Comparison of ENCODE assay signal across 8 cellular contexts in genomic region chr7:30162622-30163124, GRCh38. TPM values are rescaled to one million over a fixed set of nuclear protein-coding genes. Genes with fewer than 3 reads are reported as not detected.
DNase-seq lines count a peak whose midpoint lies in the region; ATAC-seq, FAIRE-seq and TF ChIP-seq lines count a peak whose summit lies in the region.

No MANE protein-coding gene starts in this region.

- H3K4me3 ChIP-seq in GM12865 (ENCODE audit: low read depth, low read length) (no peak overlapping the region), fibroblast of mammary gland (ENCODE audit: control insufficient read depth, low read depth, low read length) (no peak overlapping the region), kidney (ENCODE audit: low read length in 2 of 2) (no peak overlapping the region)

- intact Hi-C loops in kidney (cut with DNase I), result no loop called here

- peak; percentile 33 for ATAC-seq in HG03378 (IDR thresholded peaks at IDR 0.05; ENCODE audit: unreplicated experiment)
- peak in 1 of 2 donors; percentile 13 for ATAC-seq in stimulated activated naive B cell treated with anti-CD40 and anti-IgM and Interleukin-4, amounts not matched to agents 10 μg/mL and 1 μg/mL and 100 μg/mL, for 72 hours (replicated peaks)

- POLR2A ChIA-PET in RWPE1 (lab: Yijun Ruan, JAX; ENCODE audit: low non-redundant PET), result no interaction called here

- H3K27ac Mint-ChIP-seq in stimulated activated naive B cell treated with anti-CD40 and anti-IgM and Interleukin-4, amounts not matched to agents 10 μg/mL and 1 μg/mL and 100 μg/mL, for 72 hours, result peak overlapping the region; percentile 62
- H3K27ac Mint-ChIP-seq in mesothelial cell of epicardium, result no peak overlapping the region

- no peak overlapping the region; the same call in 1 of the 2 replicates for H3K27ac ChIP-seq in RWPE1
- H3K27ac ChIP-seq in kidney (ENCODE audit: low read depth in 2 of 2, low read length in 2 of 2), result peak overlapping the region in 1 of 2 donors; percentile 48

- no peak for TF ChIP-seq CTCF in GM12865 (IDR thresholded peaks at IDR 0.05; ENCODE audit: insufficient read depth, low read depth, low read length, missing control alignments)
- no peak for TF ChIP-seq CTCF in RWPE1 (conservative IDR thresholded peaks at IDR 0.05; ENCODE audit: low read depth)
- TF ChIP-seq CTCF in fibroblast of mammary gland (conservative IDR thresholded peaks at IDR 0.05; ENCODE audit: control insufficient read depth, insufficient read depth, low read depth, low read length), result no peak
- TF ChIP-seq CTCF in mesothelial cell of epicardium (IDR thresholded peaks at IDR 0.05; ENCODE audit: unreplicated experiment), result no peak
- no peak for TF ChIP-seq CTCF in kidney (IDR thresholded peaks at IDR 0.05; ENCODE audit: borderline replicate concordance, extremely low read depth, insufficient read depth)

- FAIRE-seq in kidney (lab: Jason Lieb, UNC), result no peak

- H3K9me3 Mint-ChIP-seq in stimulated activated naive B cell treated with anti-CD40 and anti-IgM and Interleukin-4, amounts not matched to agents 10 μg/mL and 1 μg/mL and 100 μg/mL, for 72 hours, result no peaks in the 10 kb centered on the region
- no peaks in the 10 kb centered on the region for H3K9me3 Mint-ChIP-seq in mesothelial cell of epicardium

- CTCF ChIA-PET in RWPE1 (lab: Yijun Ruan, JAX), result interaction anchor here (0.7 to 2.4 kb wide), 2 partner anchors 16 to 113 kb away, joined by 4 to 7 read pairs; no protein-coding TSS in a partner anchor

- H3K9ac ChIP-seq in kidney (ENCODE audit: low read length in 2 of 2), result peak overlapping the region in 1 of 2 donors; percentile 6

- peaks cover 0 to 5% of the 10 kb centered on the region in 2 donors for H3K27me3 Mint-ChIP-seq in stimulated activated naive B cell treated with anti-CD40 and anti-IgM and Interleukin-4, amounts not matched to agents 10 μg/mL and 1 μg/mL and 100 μg/mL, for 72 hours
- peaks cover 1% of the 10 kb centered on the region for H3K27me3 Mint-ChIP-seq in mesothelial cell of epicardium (ENCODE audit: low read depth)

- H3K4me1 ChIP-seq in kidney (ENCODE audit: control insufficient read depth in 1 of 2, insufficient read depth in 1 of 2, low read depth in 1 of 2, low read length in 2 of 2), result peaks cover 25 to 39% of the 10 kb centered on the region in 2 donors

- H3K9me3 ChIP-seq in kidney (ENCODE audit: control insufficient read depth in 1 of 2, low read length in 2 of 2), result no peaks in the 10 kb centered on the region

- DNase-seq in GM12865 (ENCODE audit: low read depth) (peak; percentile 11), RWPE1 (ENCODE audit: low spot score) (peak; percentile 82), fibroblast of mammary gland (ENCODE audit: low read depth) (peak; percentile 77), mesothelial cell of epicardium (ENCODE audit: low spot score in 2 of 2, unreplicated experiment in 2 of 2) (no peak), kidney (no peak), CD1c-positive myeloid dendritic cell (ENCODE audit: extremely low spot score) (no peak)
- no peak for DNase-seq in stimulated activated naive B cell treated with anti-CD40 and anti-IgM and Interleukin-4, amounts not matched to agents 10 μg/mL and 1 μg/mL and 100 μg/mL, for 72 hours

- peaks cover 0 to 2% of the 10 kb centered on the region in 2 donors for H3K36me3 ChIP-seq in kidney (ENCODE audit: control insufficient read depth in 1 of 2, insufficient read depth in 2 of 2, low read length in 2 of 2)

- H3K4me1 Mint-ChIP-seq in stimulated activated naive B cell treated with anti-CD40 and anti-IgM and Interleukin-4, amounts not matched to agents 10 μg/mL and 1 μg/mL and 100 μg/mL, for 72 hours, result peaks cover 42 to 55% of the 10 kb centered on the region in 2 donors
- H3K4me1 Mint-ChIP-seq in mesothelial cell of epicardium, result peaks cover 37% of the 10 kb centered on the region

- H3K36me3 Mint-ChIP-seq in stimulated activated naive B cell treated with anti-CD40 and anti-IgM and Interleukin-4, amounts not matched to agents 10 μg/mL and 1 μg/mL and 100 μg/mL, for 72 hours, result no peaks in the 10 kb centered on the region
- H3K36me3 Mint-ChIP-seq in mesothelial cell of epicardium, result no peaks in the 10 kb centered on the region

- H3K4me3 Mint-ChIP-seq in stimulated activated naive B cell treated with anti-CD40 and anti-IgM and Interleukin-4, amounts not matched to agents 10 μg/mL and 1 μg/mL and 100 μg/mL, for 72 hours, result peak overlapping the region; percentile 70 to 79
- no peak overlapping the region for H3K4me3 Mint-ChIP-seq in mesothelial cell of epicardium

RNA-seq across cellular contexts. Expression of gene MTURN, which starts 27.9 kb away (rescaled TPM):
- 20.5 to 24.5 TPM (median 24.2 TPM) in 3 replicates for total RNA-seq in mesothelial cell of epicardium
- total RNA-seq in kidney, result 80.1 TPM
- 54.7 TPM for polyA plus RNA-seq in kidney (ENCODE audit: insufficient read depth, low read depth, low replicate concordance)

Comparison
In these comparisons a context has a peak if more than half of its experiments do, and no peak if none do; other contexts are left out.
1. DNase-seq: peak in GM12865 (single experiment), RWPE1 (single experiment) and fibroblast of mammary gland (single experiment); none in stimulated activated naive B cell treated with anti-CD40 and anti-IgM and Interleukin-4, amounts not matched to agents 10 μg/mL and 1 μg/mL and 100 μg/mL, for 72 hours (single experiment), mesothelial cell of epicardium (0 of 2), kidney (single experiment) and CD1c-positive myeloid dendritic cell (single experiment).